In the genomic region with DNA sequence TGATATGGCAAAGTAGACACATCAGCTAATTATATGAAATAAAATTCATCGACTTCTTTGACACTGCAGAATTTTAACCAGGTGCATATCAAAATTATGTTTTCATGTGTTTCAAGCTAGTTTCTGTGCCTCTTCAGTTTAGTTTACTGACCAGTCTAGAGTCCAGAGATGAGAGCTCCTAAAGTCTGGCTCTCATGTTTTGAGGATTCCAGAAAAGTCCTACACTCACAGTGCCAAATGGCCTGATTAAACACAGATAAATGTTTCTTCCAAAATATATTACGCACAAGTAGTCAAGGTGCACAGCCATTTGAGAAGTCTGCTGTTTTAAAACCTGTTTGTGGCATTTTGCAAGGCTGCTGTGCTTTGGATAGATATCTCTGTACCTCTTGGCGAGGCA, we compare ENCODE assay signal across 31 cellular contexts.
"Had no signal": no experiment of that assay in that cellular context is flagged by ENCODE, and none has a peak within 500 bp of the region (broad histone marks: within the 10 kb centered on the region; RNA-seq: fewer than 3 reads in every experiment).

No MANE protein-coding gene starts in this region.

- DNase-seq: activated CD4-positive, alpha-beta T cell treated with anti-CD3 and anti-CD28 coated beads for 36 hours; activated CD4-positive, alpha-beta T cell treated with anti-CD3 and anti-CD28 coated beads, Interleukin-2, amount 50 U/mL, for 4 hours; activated CD8-positive, alpha-beta memory T cell treated with anti-CD3 and anti-CD28 coated beads for 24 hours; activated CD8-positive, alpha-beta memory T cell treated with anti-CD3 and anti-CD28 coated beads, Interleukin-2, amount 50 U/mL, for 4 hours; activated naive CD4-positive, alpha-beta T cell; activated T-cell treated with anti-CD3 and anti-CD28 coated beads, Interleukin-2, amount 50 U/mL, for 24 hours; adrenal gland; brain microvascular endothelial cell; caudate nucleus; effector CD4-positive, alpha-beta T cell; erythroblast; foreskin melanocyte; immature natural killer cell; left ventricle myocardium superior; mammary epithelial cell; midbrain; nephron progenitor cell; stimulated activated CD4-positive, alpha-beta T cell treated with anti-CD3 and anti-CD28 coated beads, Interleukin-4, amount 100 ng/mL, for 24 hours; stimulated activated naive CD8-positive, alpha-beta T cell treated with anti-CD3 and anti-CD28 coated beads, Interleukin-15, Interleukin-2, amounts not matched to agents 100 U/mL and 50 U/mL, for 24 hours; substantia nigra; T-helper 1 cell; T-helper 9 cell; uterus had no signal

- H3K27me3 Mint-ChIP-seq: activated CD4-positive, alpha-beta T cell treated with anti-CD3 and anti-CD28 coated beads for 36 hours; activated naive CD8-positive, alpha-beta T cell; activated T-cell treated with anti-CD3 and anti-CD28 coated beads, Interleukin-2, amount 50 U/mL, for 24 hours had no signal

- H3K4me1 Mint-ChIP-seq: immature natural killer cell had no signal

- H3K27me3 ChIP-seq: adrenal gland, ascending aorta, brain microvascular endothelial cell, hepatocyte, tibial nerve, uterus had no signal

- H2AFZ ChIP-seq: hepatocyte had no signal

- H3K36me3 ChIP-seq: uterus had no signal

- H3K36me3 Mint-ChIP-seq: immature natural killer cell had no signal

- ATAC-seq: activated CD4-positive, alpha-beta T cell treated with anti-CD3 and anti-CD28 coated beads for 36 hours; left ventricle myocardium superior; sciatic nerve; stimulated activated naive CD8-positive, alpha-beta T cell treated with anti-CD3 and anti-CD28 coated beads, Interleukin-15, Interleukin-2, amounts not matched to agents 100 U/mL and 50 U/mL, for 24 hours; WTC11 had no signal

- H3K4me2 ChIP-seq: hepatocyte had no signal

- H3K9me3 ChIP-seq: adrenal gland, ascending aorta, tibial nerve, uterus had no signal

- H3K27ac Mint-ChIP-seq: activated CD4-positive, alpha-beta T cell treated with anti-CD3 and anti-CD28 coated beads for 36 hours; activated naive CD8-positive, alpha-beta T cell; activated T-cell treated with anti-CD3 and anti-CD28 coated beads, Interleukin-2, amount 50 U/mL, for 24 hours; activated T-helper 2 cell treated with anti-CD3 and anti-CD28 coated beads, Interferon-gamma antibody, Interleukin-2, Interleukin-4, amounts not matched to agents 10 μg/mL and 5 μg/mL and 100 μg/mL, durations not matched to agents 14 hours and 24 hours and 36 hours; dendritic cell treated with granulocyte-macrophage colony-stimulating factor and Interleukin-4, amounts not matched to agents 40 ng/mL and 50 ng/mL, for 4 days; immature natural killer cell; nephron progenitor cell had no signal

- H3K4me3 Mint-ChIP-seq: activated CD4-positive, alpha-beta T cell treated with anti-CD3 and anti-CD28 coated beads for 36 hours; activated naive CD8-positive, alpha-beta T cell; activated T-cell treated with anti-CD3 and anti-CD28 coated beads, Interleukin-2, amount 50 U/mL, for 24 hours; dendritic cell treated with granulocyte-macrophage colony-stimulating factor and Interleukin-4, amounts not matched to agents 40 ng/mL and 50 ng/mL, for 4 days; immature natural killer cell; nephron progenitor cell; WTC11 had no signal

- H3K9me3 Mint-ChIP-seq: activated T-cell treated with anti-CD3 and anti-CD28 coated beads, Interleukin-2, amount 50 U/mL, for 24 hours; activated T-helper 2 cell treated with anti-CD3 and anti-CD28 coated beads, Interferon-gamma antibody, Interleukin-2, Interleukin-4, amounts not matched to agents 10 μg/mL and 5 μg/mL and 100 μg/mL, durations not matched to agents 14 hours and 24 hours and 36 hours; dendritic cell treated with granulocyte-macrophage colony-stimulating factor and Interleukin-4, amounts not matched to agents 40 ng/mL and 50 ng/mL, for 4 days; immature natural killer cell; WTC11 had no signal

- H3K4me3 ChIP-seq: adrenal gland, ascending aorta, hepatocyte, tibial nerve, uterus had no signal

- H3K27ac ChIP-seq: adrenal gland, ascending aorta, brain microvascular endothelial cell, hepatocyte, uterus had no signal

- H3K4me1 ChIP-seq: ascending aorta had no signal
